7 cellular contexts compared by ENCODE assay signal in genomic region chr18:63119647-63120046, GRCh38.
DNase-seq lines count a peak whose midpoint lies in the region; ATAC-seq, FAIRE-seq and TF ChIP-seq lines count a peak whose summit lies in the region.

No MANE protein-coding gene starts in this region.

- TF ChIP-seq POLR2A in H54 (IDR thresholded peaks at IDR 0.05; ENCODE audit: low read depth, low read length): no peak

- no peak overlapping the region for H3K27ac Mint-ChIP-seq in osteocyte (ENCODE audit: unreplicated experiment)

- no peaks in the 10 kb centered on the region for H3K79me2 ChIP-seq in DOHH2 (ENCODE audit: control insufficient read depth, low read length)

- H3K9me3 Mint-ChIP-seq in osteocyte (ENCODE audit: unreplicated experiment): no peaks in the 10 kb centered on the region

- no peaks in the 10 kb centered on the region for H3K9me2 ChIP-seq in DOHH2 (replicated peaks; ENCODE audit: control insufficient read depth, low read length)

- H3K27me3 Mint-ChIP-seq in osteocyte (ENCODE audit: unreplicated experiment): peaks cover 51% of the 10 kb centered on the region

- H3K4me3 Mint-ChIP-seq in osteocyte (ENCODE audit: unreplicated experiment): no peak overlapping the region

- peaks cover 2% of the 10 kb centered on the region for H3K4me1 Mint-ChIP-seq in osteocyte (ENCODE audit: unreplicated experiment)

- H3K36me3 Mint-ChIP-seq in osteocyte (ENCODE audit: unreplicated experiment): no peaks in the 10 kb centered on the region

- H3F3A ChIP-seq in DOHH2 (ENCODE audit: control insufficient read depth, insufficient read depth): no peaks in the 10 kb centered on the region

- DNase-seq in HK-2 (ENCODE audit: unreplicated experiment) (peak; percentile 18), RWPE2 (ENCODE audit: low spot score) (no peak), epithelial cell of esophagus (ENCODE audit: low read depth) (peak; percentile 23), osteocyte (ENCODE audit: extremely low spot score, unreplicated experiment) (no peak), H54 (ENCODE audit: insufficient read length, low spot score) (no peak)

- H3K4me1 ChIP-seq in DOHH2 (ENCODE audit: control insufficient read depth, low read length) (no peaks in the 10 kb centered on the region), RWPE2 (ENCODE audit: insufficient read depth, poor library complexity, severe bottlenecking) (no peaks in the 10 kb centered on the region)

- TF ChIP-seq CTCF in DOHH2 (IDR thresholded peaks at IDR 0.05; ENCODE audit: low read depth, low read length, poor library complexity, severe bottlenecking) (peak; percentile 35), RWPE2 (IDR thresholded peaks at IDR 0.05; ENCODE audit: poor library complexity, severe bottlenecking) (peak; percentile 56), epithelial cell of esophagus (IDR thresholded peaks at IDR 0.05; ENCODE audit: insufficient read depth, low read depth, low read length, missing control alignments) (peak; percentile 56), osteocyte (IDR thresholded peaks at IDR 0.05) (peak; percentile 64)

- ATAC-seq in RWPE2 (ENCODE audit: low read depth): peak; percentile 63; the same call in 2 of the 3 replicates
- ATAC-seq in GM19395 (IDR thresholded peaks at IDR 0.05; ENCODE audit: unreplicated experiment): no peak

- no peak for FAIRE-seq in H54 (lab: Jason Lieb, UNC)

- no peaks in the 10 kb centered on the region for H3K9me3 ChIP-seq in DOHH2 (ENCODE audit: control insufficient read depth, insufficient read depth, low read length)
- H3K9me3 ChIP-seq in RWPE2 (ENCODE audit: severe bottlenecking): no peaks in the 10 kb centered on the region

- no peaks in the 10 kb centered on the region for H3K36me3 ChIP-seq in DOHH2 (ENCODE audit: control insufficient read depth, low read length)
- H3K36me3 ChIP-seq in RWPE2 (ENCODE audit: low read depth): no peaks in the 10 kb centered on the region

- no peak overlapping the region for H3K27ac ChIP-seq in DOHH2 (ENCODE audit: low read depth, low read length)
- H3K27ac ChIP-seq in RWPE2 (ENCODE audit: poor library complexity, severe bottlenecking): no peak overlapping the region

- H3K4me2 ChIP-seq in DOHH2 (ENCODE audit: low read length): no peak overlapping the region

- H4K20me1 ChIP-seq in DOHH2 (ENCODE audit: control insufficient read depth, insufficient read depth, low read depth, low read length): no peaks in the 10 kb centered on the region

- H3K4me3 ChIP-seq in DOHH2 (ENCODE audit: low read length): no peak overlapping the region
- H3K4me3 ChIP-seq in RWPE2 (ENCODE audit: severe bottlenecking): no peak overlapping the region
- H3K4me3 ChIP-seq in epithelial cell of esophagus (ENCODE audit: low read length): no peak overlapping the region

- H3K27me3 ChIP-seq in DOHH2 (ENCODE audit: control insufficient read depth, low read length): peaks cover 15% of the 10 kb centered on the region
- no peaks in the 10 kb centered on the region for H3K27me3 ChIP-seq in RWPE2 (ENCODE audit: insufficient read depth, poor library complexity, severe bottlenecking)

Comparison
In these comparisons a context has a peak if more than half of its experiments do, and no peak if none do; other contexts are left out.
1. DNase-seq: peak in HK-2 (single experiment) and epithelial cell of esophagus (single experiment); none in RWPE2 (single experiment), osteocyte (single experiment) and H54 (single experiment).
2. Peak in every context shown above with its lines, with median percentiles within 50 percentile points of each other: CTCF ChIP-seq.